ENCODE assay signal across 8 cellular contexts in the genomic region with DNA sequence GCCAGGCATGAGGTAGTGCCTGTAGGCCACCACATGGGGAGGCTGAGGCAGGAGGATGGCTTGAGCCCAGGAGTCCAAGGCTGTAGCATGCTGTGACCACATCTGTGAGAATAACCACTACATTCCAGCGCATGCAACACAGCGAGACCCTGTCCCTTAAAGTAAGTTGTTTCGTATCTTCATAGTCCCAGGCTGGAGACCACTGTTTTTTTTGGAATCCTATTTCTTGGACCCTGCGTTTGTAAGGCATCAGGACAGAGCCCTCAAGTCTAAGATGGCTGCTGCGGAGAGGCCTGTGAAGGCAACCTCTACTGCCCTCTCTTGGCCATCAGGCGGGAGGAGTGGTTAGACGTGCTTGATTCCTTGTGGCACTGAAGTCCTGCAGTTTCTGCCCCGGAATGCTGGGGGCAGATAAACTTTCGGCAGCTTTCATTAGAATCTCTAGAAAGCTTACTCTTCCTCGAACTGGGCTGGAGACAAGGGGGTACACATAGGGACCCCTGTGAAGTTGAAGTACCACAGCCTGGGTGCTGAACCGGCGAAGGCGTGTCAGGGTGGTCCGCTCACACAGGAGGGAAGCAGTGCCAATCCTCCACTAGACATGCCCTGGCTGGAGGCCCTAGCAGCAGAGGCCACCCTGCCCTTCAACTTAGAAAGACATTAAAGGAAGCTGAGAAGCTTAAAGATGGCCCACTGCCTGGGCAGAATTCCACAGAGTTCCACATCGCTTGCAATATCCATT. TPM values are rescaled to one million over a fixed set of nuclear protein-coding genes. Genes with fewer than 3 reads are reported as not detected.
DNase-seq lines count a peak whose midpoint lies in the region; ATAC-seq, FAIRE-seq and TF ChIP-seq lines count a peak whose summit lies in the region.

No MANE protein-coding gene starts in this region.

- POLR2A ChIA-PET in HepG2 (lab: Yijun Ruan, JAX), result interaction anchor here (1.3 to 1.5 kb wide), 2 partner anchors 11 to 36 kb away, joined by 3 read pairs; no protein-coding TSS in a partner anchor

- TF ChIP-seq POLR2A in HepG2 (IDR thresholded peaks at IDR 0.05; ENCODE audit: insufficient read depth in 1 of 2, low read depth in 2 of 2, low read length in 2 of 2), result no peak

- peaks cover 12% of the 10 kb centered on the region for H3K27me3 ChIP-seq in adipocyte (replicated peaks; ENCODE audit: control insufficient read depth, insufficient read depth, low read length)
- no peaks in the 10 kb centered on the region for H3K27me3 ChIP-seq in HepG2 (ENCODE audit: control insufficient read depth in 1 of 2, insufficient read depth in 2 of 2, low read length in 2 of 2)

- no TSS peak for BruUV-seq in HepG2 (replicated peaks; lab: Mats Ljungman, UMichigan)

- ATAC-seq in HepG2 (peak; percentile 43), HG02678 (IDR thresholded peaks at IDR 0.05; ENCODE audit: unreplicated experiment) (no peak)

- H3K4me3 ChIP-seq in adipocyte (ENCODE audit: low read length) (no peak overlapping the region), HepG2 (replicated peaks in 1 of 3; ENCODE audit: insufficient read depth in 1 of 3, low read depth in 2 of 3, low read length in 3 of 3) (no peak overlapping the region)

- WGBS in HepG2 (ENCODE audit: low lambda C conversion rate), result 80% methylated on average over 13 of the region's 15 CpGs

- no peak overlapping the region for H3K4me2 ChIP-seq in HepG2 (ENCODE audit: low read depth, low read length)

- no peaks in the 10 kb centered on the region for H4K20me1 ChIP-seq in HepG2 (ENCODE audit: insufficient read depth, low read length)

- peak; percentile 44; the same call in 1 of the 2 replicates for TF ChIP-seq RAD21 in HepG2 (CRISPR knock-in tag; IDR thresholded peaks at IDR 0.05)

- in situ Hi-C loops in HepG2 (cut with HindIII; ENCODE audit: extremely low pct_ligation_motif_present, low pct_unique_long_range_greater_than_20kb), result no loop called here

- H3K9ac ChIP-seq in adipocyte (ENCODE audit: low read length), result no peak overlapping the region
- H3K9ac ChIP-seq in HepG2 (ENCODE audit: insufficient read depth, low read depth, low read length), result no peak overlapping the region

- intact Hi-C loops in HepG2 (cut with micrococcal nuclease; ENCODE audit: unreplicated experiment) (no loop called here), posterior vena cava (cut with DNase I) (no loop called here)

- TF ChIP-seq EP300 in HepG2 (IDR thresholded peaks at IDR 0.05; ENCODE audit: low read depth in 2 of 2, low read length in 2 of 2), result no peak
- TF ChIP-seq EP300 in HepG2 (CRISPR knock-in tag; IDR thresholded peaks at IDR 0.05; ENCODE audit: borderline replicate concordance), result no peak

- CTCF ChIA-PET in HepG2 (lab: Yijun Ruan, JAX; ENCODE audit: low intra/inter-chr PET ratio, low total read pairs), result no interaction called here

- H3K36me3 ChIP-seq in adipocyte (ENCODE audit: control insufficient read depth, insufficient read depth, low read length, severe bottlenecking), result no peaks in the 10 kb centered on the region
- peaks cover 1 to 12% of the 10 kb centered on the region in 2 experiments; a peak in 2 of 5 replicates for H3K36me3 ChIP-seq in HepG2 (replicated peaks in 1 of 2; ENCODE audit: control insufficient read depth in 1 of 2, insufficient read depth in 2 of 2, low read length in 2 of 2)

- TF ChIP-seq CTCF in AG09319 (IDR thresholded peaks at IDR 0.05; ENCODE audit: low read depth, low read length) (peak; percentile 46), GM12874 (IDR thresholded peaks at IDR 0.05; ENCODE audit: insufficient read depth, low read depth, low read length) (peak; percentile 70), HepG2 (CRISPR knock-in tag; IDR thresholded peaks at IDR 0.05) (peak; percentile 65)

- H2AFZ ChIP-seq in HepG2 (ENCODE audit: low read length), result no peak overlapping the region

- no peaks in the 10 kb centered on the region for H3K79me2 ChIP-seq in HepG2 (ENCODE audit: insufficient read depth, low read length)

- no peaks in the 10 kb centered on the region for H3K4me1 ChIP-seq in adipocyte (ENCODE audit: control insufficient read depth, insufficient read depth, low read length)
- peaks cover 49% of the 10 kb centered on the region for H3K4me1 ChIP-seq in HepG2 (ENCODE audit: insufficient read depth, low read length)

- DNase-seq in AG09319 (ENCODE audit: extremely low read depth, low read depth) (no peak), NOMO-1 treated with DMSO at 0.1 percent for 48 hours (lab: John Stamatoyannopoulos, UW; ENCODE audit: unreplicated experiment) (peak; percentile 39), adipocyte (ENCODE audit: low read depth) (peak; percentile 38), HepG2 (ENCODE audit: low spot score) (peak; percentile 39), medulla oblongata (ENCODE audit: extremely low spot score) (no peak), posterior vena cava (ENCODE audit: low spot score) (no peak)

- no peak overlapping the region for H3K27ac ChIP-seq in HepG2 (ENCODE audit: extremely low read length, insufficient read depth, low read length)

- no peaks in the 10 kb centered on the region for H3K9me3 ChIP-seq in adipocyte (ENCODE audit: control insufficient read depth, low read length)
- no peaks in the 10 kb centered on the region for H3K9me3 ChIP-seq in HepG2 (ENCODE audit: low read length)

- FAIRE-seq in HepG2 (lab: Jason Lieb, UNC), result peak; percentile 4

RNA-seq across cellular contexts. Expression of a gene that starts 36.6 kb away (rescaled TPM):
- total RNA-seq in HepG2 (2016; rRNA removed; fragmentation: Illumina TruSeq; extraction: Trizol) (8.3 and 11.1 TPM in 2 replicates), posterior vena cava (1 to 10 TPM; 7.9 to 8.9 TPM)
- total RNA-seq in HepG2 (2016; cell fraction: cytosol; rRNA removed; fragmentation: Illumina TruSeq; extraction: Trizol; ENCODE audit: low read depth), result 3.2 and 3.3 TPM in 2 replicates
- 8.7 and 12.4 TPM in 2 replicates for total RNA-seq in HepG2 (2016; cell fraction: insoluble cytoplasmic fraction; rRNA removed; fragmentation: Illumina TruSeq; extraction: Trizol)
- total RNA-seq in HepG2 (2016; cell fraction: membrane; rRNA removed; fragmentation: Illumina TruSeq; extraction: Trizol), result 6.1 TPM in 2 replicates
- total RNA-seq in HepG2 (2016; cell fraction: nucleus; rRNA removed; fragmentation: Illumina TruSeq; extraction: Trizol), result 5.1 TPM in 2 replicates
- polyA plus RNA-seq in HepG2 (2011; rRNA removed), result 7.6 and 7.7 TPM in 2 replicates
- polyA plus RNA-seq in HepG2 (2011; cell fraction: cytosol; rRNA removed), result 5.7 and 8.0 TPM in 2 replicates
- polyA plus RNA-seq in HepG2 (2011; cell fraction: nucleus; rRNA removed), result 2.7 and 3.1 TPM in 2 replicates
- polyA plus RNA-seq in HepG2 (2012), result 5.7 and 7.0 TPM in 2 replicates
- polyA plus RNA-seq in HepG2 (2016; cell fraction: cytosol; fragmentation: Illumina TruSeq; extraction: Trizol; ENCODE audit: low read depth), result 2.7 and 2.8 TPM in 2 replicates
- 13.9 and 15.8 TPM in 2 replicates for polyA plus RNA-seq in HepG2 (2016; cell fraction: insoluble cytoplasmic fraction; fragmentation: Illumina TruSeq; extraction: Trizol; ENCODE audit: low read depth)
- 6.0 and 6.1 TPM in 2 replicates for polyA plus RNA-seq in HepG2 (2016; cell fraction: membrane; fragmentation: Illumina TruSeq; extraction: Trizol; ENCODE audit: low read depth)
- polyA plus RNA-seq in HepG2 (2016; cell fraction: nucleus; fragmentation: Illumina TruSeq; extraction: Trizol; ENCODE audit: insufficient read depth, low read depth), result 8.4 and 8.9 TPM in 2 replicates
- polyA minus RNA-seq in HepG2 (2011; rRNA and poly(A)+ RNA removed; ENCODE audit: low replicate concordance), result 7.0 and 11.0 TPM in 2 replicates
- 4.1 and 4.8 TPM in 2 replicates for polyA minus RNA-seq in HepG2 (2011; cell fraction: cytosol; rRNA and poly(A)+ RNA removed)
- polyA minus RNA-seq in HepG2 (2011; cell fraction: nucleus; rRNA and poly(A)+ RNA removed), result 8.8 and 13.7 TPM in 2 replicates

RNA-seq across cellular contexts. Expression of a gene that starts 41.6 kb away (rescaled TPM):
- total RNA-seq in HepG2 (2016; rRNA removed; fragmentation: Illumina TruSeq; extraction: Trizol) (0.55 and 0.60 TPM in 2 replicates), posterior vena cava (1 to 10 TPM; 1.2 to 1.7 TPM)
- total RNA-seq in HepG2 (2016; cell fraction: cytosol; rRNA removed; fragmentation: Illumina TruSeq; extraction: Trizol; ENCODE audit: low read depth), result 1.1 and 2.0 TPM in 2 replicates
- 0.84 TPM in 1 of 2 replicates, not detected in the other for total RNA-seq in HepG2 (2016; cell fraction: insoluble cytoplasmic fraction; rRNA removed; fragmentation: Illumina TruSeq; extraction: Trizol)
- 1.00 and 1.1 TPM in 2 replicates for total RNA-seq in HepG2 (2016; cell fraction: membrane; rRNA removed; fragmentation: Illumina TruSeq; extraction: Trizol)
- 0.94 TPM in 1 of 2 replicates, not detected in the other for total RNA-seq in HepG2 (2016; cell fraction: nucleus; rRNA removed; fragmentation: Illumina TruSeq; extraction: Trizol)
- 4.1 and 4.4 TPM in 2 replicates for polyA plus RNA-seq in HepG2 (2011; rRNA removed)
- 4.5 and 8.3 TPM in 2 replicates for polyA plus RNA-seq in HepG2 (2011; cell fraction: cytosol; rRNA removed)
- polyA plus RNA-seq in HepG2 (2011; cell fraction: nucleus; rRNA removed), result 9.5 and 12.7 TPM in 2 replicates
- 9.0 and 16.4 TPM in 2 replicates for polyA plus RNA-seq in HepG2 (2012)
- 6.2 and 6.7 TPM in 2 replicates for polyA plus RNA-seq in HepG2 (2016; cell fraction: cytosol; fragmentation: Illumina TruSeq; extraction: Trizol; ENCODE audit: low read depth)
- 1.0 and 1.8 TPM in 2 replicates for polyA plus RNA-seq in HepG2 (2016; cell fraction: insoluble cytoplasmic fraction; fragmentation: Illumina TruSeq; extraction: Trizol; ENCODE audit: low read depth)
- polyA plus RNA-seq in HepG2 (2016; cell fraction: membrane; fragmentation: Illumina TruSeq; extraction: Trizol; ENCODE audit: low read depth), result 5.4 and 6.3 TPM in 2 replicates
- polyA plus RNA-seq in HepG2 (2016; cell fraction: nucleus; fragmentation: Illumina TruSeq; extraction: Trizol; ENCODE audit: insufficient read depth, low read depth), result 3.8 and 4.4 TPM in 2 replicates
- polyA minus RNA-seq in HepG2 (2011; rRNA and poly(A)+ RNA removed; ENCODE audit: low replicate concordance), result 6.6 TPM in 1 of 2 replicates, not detected in the other
- 3.7 and 3.9 TPM in 2 replicates for polyA minus RNA-seq in HepG2 (2011; cell fraction: cytosol; rRNA and poly(A)+ RNA removed)
- 0.90 and 1.7 TPM in 2 replicates for polyA minus RNA-seq in HepG2 (2011; cell fraction: nucleus; rRNA and poly(A)+ RNA removed)

RNA-seq across cellular contexts. Expression of a gene that starts 44.1 kb away (rescaled TPM):
- 33.1 and 34.2 TPM in 2 replicates for total RNA-seq in HepG2 (2016; rRNA removed; fragmentation: Illumina TruSeq; extraction: Trizol)
- 19.5 and 20.3 TPM in 2 replicates for total RNA-seq in HepG2 (2016; cell fraction: cytosol; rRNA removed; fragmentation: Illumina TruSeq; extraction: Trizol; ENCODE audit: low read depth)
- total RNA-seq in HepG2 (2016; cell fraction: insoluble cytoplasmic fraction; rRNA removed; fragmentation: Illumina TruSeq; extraction: Trizol), result 29.8 and 31.9 TPM in 2 replicates
- 11.4 and 12.3 TPM in 2 replicates for total RNA-seq in HepG2 (2016; cell fraction: membrane; rRNA removed; fragmentation: Illumina TruSeq; extraction: Trizol)
- 54.3 and 61.2 TPM in 2 replicates for total RNA-seq in HepG2 (2016; cell fraction: nucleus; rRNA removed; fragmentation: Illumina TruSeq; extraction: Trizol)
- polyA plus RNA-seq in HepG2 (2011; rRNA removed), result 26.5 and 35.4 TPM in 2 replicates
- polyA plus RNA-seq in HepG2 (2011; cell fraction: cytosol; rRNA removed), result 22.1 and 28.3 TPM in 2 replicates
- 36.4 and 43.7 TPM in 2 replicates for polyA plus RNA-seq in HepG2 (2011; cell fraction: nucleus; rRNA removed)
- polyA plus RNA-seq in HepG2 (2012), result 26.9 and 31.1 TPM in 2 replicates
- polyA plus RNA-seq in HepG2 (2016; cell fraction: cytosol; fragmentation: Illumina TruSeq; extraction: Trizol; ENCODE audit: low read depth), result 0.63 and 1.1 TPM in 2 replicates
- polyA plus RNA-seq in HepG2 (2016; cell fraction: insoluble cytoplasmic fraction; fragmentation: Illumina TruSeq; extraction: Trizol; ENCODE audit: low read depth), result 22.0 and 23.8 TPM in 2 replicates
- 2.8 and 3.0 TPM in 2 replicates for polyA plus RNA-seq in HepG2 (2016; cell fraction: membrane; fragmentation: Illumina TruSeq; extraction: Trizol; ENCODE audit: low read depth)
- 28.1 and 31.4 TPM in 2 replicates for polyA plus RNA-seq in HepG2 (2016; cell fraction: nucleus; fragmentation: Illumina TruSeq; extraction: Trizol; ENCODE audit: insufficient read depth, low read depth)
- 24.8 and 71.2 TPM in 2 replicates for polyA minus RNA-seq in HepG2 (2011; rRNA and poly(A)+ RNA removed; ENCODE audit: low replicate concordance)
- polyA minus RNA-seq in HepG2 (2011; cell fraction: cytosol; rRNA and poly(A)+ RNA removed), result 58.9 and 59.9 TPM in 2 replicates
- polyA minus RNA-seq in HepG2 (2011; cell fraction: nucleus; rRNA and poly(A)+ RNA removed), result 238 and 264 TPM in 2 replicates
- total RNA-seq in posterior vena cava, result 10 to 100 TPM; 33.6 to 36.8 TPM

Comparison
In these comparisons a context has a peak if more than half of its experiments do, and no peak if none do; other contexts are left out.
1. DNase-seq: peak in NOMO-1 treated with DMSO at 0.1 percent for 48 hours (single experiment), adipocyte (single experiment) and HepG2 (single experiment); none in AG09319 (single experiment), medulla oblongata (single experiment) and posterior vena cava (single experiment).
2. Peak in every context shown above with its lines, with median percentiles within 50 percentile points of each other: CTCF ChIP-seq.